Comparison of ENCODE assay signal across 24 cellular contexts in genomic region chr5:91091471-91092234, GRCh38.
"Had no signal": no experiment of that assay in that cellular context is flagged by ENCODE, and none has a peak within 500 bp of the region (broad histone marks: within the 10 kb centered on the region; RNA-seq: fewer than 3 reads in every experiment).

No MANE protein-coding gene starts in this region.

- H3K4me3 ChIP-seq: breast epithelium, SK-N-MC had no signal

- H3K9me3 ChIP-seq: breast epithelium had no signal

- H3K9me3 Mint-ChIP-seq: activated CD4-positive, alpha-beta memory T cell treated with anti-CD3 and anti-CD28 coated beads, Interleukin-2, amount 10 ng/mL, durations not matched to agents 7 days and 5 days; activated naive CD8-positive, alpha-beta T cell treated with anti-CD3 and anti-CD28 coated beads, Interleukin-2, amount 10 ng/mL, durations not matched to agents 7 days and 5 days had no signal

- H3K36me3 ChIP-seq: breast epithelium had no signal

- H3K27me3 ChIP-seq: breast epithelium had no signal

- H3K27ac Mint-ChIP-seq: activated CD4-positive, alpha-beta memory T cell treated with anti-CD3 and anti-CD28 coated beads, Interleukin-2, amount 10 ng/mL, durations not matched to agents 7 days and 5 days; activated CD4-positive, alpha-beta T cell treated with anti-CD3 and anti-CD28 coated beads for 36 hours; activated naive CD8-positive, alpha-beta T cell treated with anti-CD3 and anti-CD28 coated beads, Interleukin-2, amount 10 ng/mL, durations not matched to agents 7 days and 5 days had no signal

- DNase-seq: activated CD4-positive, alpha-beta memory T cell treated with anti-CD3 and anti-CD28 coated beads, Interleukin-2, amount 10 ng/mL, durations not matched to agents 7 days and 5 days; activated CD4-positive, alpha-beta T cell treated with anti-CD3 and anti-CD28 coated beads for 36 hours; activated CD4-positive, alpha-beta T cell treated with anti-CD3 and anti-CD28 coated beads, Interleukin-2, amount 50 U/mL, for 1 hour; activated naive CD4-positive, alpha-beta T cell treated with anti-CD3 and anti-CD28 coated beads, Interleukin-2, amount 50 U/mL, for 16 hours; activated naive CD8-positive, alpha-beta T cell treated with anti-CD3 and anti-CD28 coated beads, Interleukin-2, amount 10 ng/mL, durations not matched to agents 7 days and 5 days; aorta; caudate nucleus; Karpas-422; MM.1S; NCI-H1105; NCI-H1436; NCI-H1694 treated with DMSO at 0.1 percent for 48 hours; NCI-H2029 treated with DMSO at 0.1 percent for 48 hours; NCI-H446 treated with DMSO at 0.1 percent for 48 hours; NCI-H524 treated with DMSO at 0.1 percent for 48 hours; NCI-H82; OCI-M1; RPMI8226; T-helper 1 cell had no signal

- H3K27ac ChIP-seq: breast epithelium, SK-N-MC, VCaP had no signal

- ATAC-seq: activated CD4-positive, alpha-beta T cell treated with anti-CD3 and anti-CD28 coated beads for 36 hours; Panc1; Right ventricle myocardium inferior had no signal

- H3K4me1 Mint-ChIP-seq: activated CD4-positive, alpha-beta memory T cell treated with anti-CD3 and anti-CD28 coated beads, Interleukin-2, amount 10 ng/mL, durations not matched to agents 7 days and 5 days; activated CD4-positive, alpha-beta T cell treated with anti-CD3 and anti-CD28 coated beads for 36 hours had no signal

- H3K4me3 Mint-ChIP-seq: activated CD4-positive, alpha-beta memory T cell treated with anti-CD3 and anti-CD28 coated beads, Interleukin-2, amount 10 ng/mL, durations not matched to agents 7 days and 5 days; activated CD4-positive, alpha-beta T cell treated with anti-CD3 and anti-CD28 coated beads for 36 hours; activated naive CD8-positive, alpha-beta T cell treated with anti-CD3 and anti-CD28 coated beads, Interleukin-2, amount 10 ng/mL, durations not matched to agents 7 days and 5 days had no signal

- H3K4me1 ChIP-seq: breast epithelium had no signal
